12 cellular contexts compared by ENCODE assay signal in the genomic region with DNA sequence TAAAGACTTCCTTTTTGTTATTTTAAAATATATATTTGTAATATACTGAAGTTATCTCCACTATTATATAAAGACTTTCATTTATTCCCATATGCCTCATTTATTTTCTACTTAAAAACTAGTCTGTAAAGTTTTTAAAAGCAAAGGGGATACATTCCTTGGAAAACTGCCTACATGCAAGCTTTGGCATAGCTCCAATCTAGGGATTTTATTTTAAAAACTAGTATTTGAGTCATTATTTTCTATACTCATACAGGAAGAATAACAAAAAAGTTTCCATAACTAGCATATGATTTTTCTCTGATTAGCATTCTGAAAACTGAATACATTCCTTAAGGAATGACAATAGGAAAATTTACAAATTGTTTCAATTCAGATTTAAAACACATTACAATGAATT.
"Had no signal": no experiment of that assay in that cellular context is flagged by ENCODE, and none has a peak within 500 bp of the region (broad histone marks: within the 10 kb centered on the region; RNA-seq: fewer than 3 reads in every experiment).

No MANE protein-coding gene starts in this region.

- H3K4me2 ChIP-seq: SK-N-SH had no signal

- H3K9me3 ChIP-seq: lower lobe of right lung, SK-N-SH had no signal

- DNase-seq: activated CD4-positive, CD25-positive, alpha-beta regulatory T cell treated with anti-CD3 and anti-CD28 coated beads, Interleukin-2, amount 50 U/mL, for 72 hours; activated naive CD4-positive, alpha-beta T cell treated with Interleukin-2 at 50 U/mL for 16 hours; aorta; caudate nucleus; cortex of kidney; effector memory CD8-positive, alpha-beta T cell; hippocampal formation; lower lobe of right lung; SK-N-SH; stimulated activated CD4-positive, alpha-beta T cell treated with anti-CD3 and anti-CD28 coated beads, Interleukin-2, amount 100 ng/mL, for 48 hours had no signal

- H3K4me3 ChIP-seq: lower lobe of right lung had no signal

- H3K4me1 ChIP-seq: lower lobe of right lung had no signal

- H3K27ac ChIP-seq: epithelial cell of prostate, lower lobe of right lung had no signal

- ATAC-seq: effector memory CD8-positive, alpha-beta T cell; lower lobe of right lung; stimulated activated memory B cell treated with anti-CD40 and anti-IgM and Interleukin-4, amounts not matched to agents 10 μg/mL and 1 μg/mL and 100 μg/mL, for 72 hours had no signal

- H3K9ac ChIP-seq: SK-N-SH had no signal

- H3K36me3 ChIP-seq: lower lobe of right lung had no signal
